ENCODE assay signal across 8 cellular contexts in genomic region chr18:44130365-44130942, GRCh38.
DNase-seq lines count a peak whose midpoint lies in the region; TF ChIP-seq lines count a peak whose summit lies in the region.

No MANE protein-coding gene starts in this region.

- POLR2A ChIA-PET in HEK293T (lab: Yijun Ruan, JAX): no interaction called here

- TF ChIP-seq POLR2A in breast epithelium (IDR thresholded peaks at IDR 0.05): no peak

- H3K9me3 ChIP-seq in DOHH2 (ENCODE audit: control insufficient read depth, insufficient read depth, low read length) (no peaks in the 10 kb centered on the region), breast epithelium (no peaks in the 10 kb centered on the region)

- H3K27me3 ChIP-seq in DOHH2 (ENCODE audit: control insufficient read depth, low read length) (no peaks in the 10 kb centered on the region), breast epithelium (no peaks in the 10 kb centered on the region)

- intact Hi-C loops in breast epithelium (cut with DNase I; ENCODE audit: low total_unique reads): no loop called here

- no peak overlapping the region for H3K4me3 ChIP-seq in DOHH2 (ENCODE audit: low read length)
- H3K4me3 ChIP-seq in breast epithelium: no peak overlapping the region

- no peaks in the 10 kb centered on the region for H3K9me2 ChIP-seq in DOHH2 (replicated peaks; ENCODE audit: control insufficient read depth, low read length)

- no peaks in the 10 kb centered on the region for H3K4me1 ChIP-seq in DOHH2 (ENCODE audit: control insufficient read depth, low read length)
- no peaks in the 10 kb centered on the region for H3K4me1 ChIP-seq in breast epithelium

- no peaks in the 10 kb centered on the region for H3K79me2 ChIP-seq in DOHH2 (ENCODE audit: control insufficient read depth, low read length)

- H3K4me2 ChIP-seq in DOHH2 (ENCODE audit: low read length): no peak overlapping the region

- H3K27ac ChIP-seq in DOHH2 (ENCODE audit: low read depth, low read length): no peak overlapping the region
- H3K27ac ChIP-seq in breast epithelium: no peak overlapping the region

- TF ChIP-seq CTCF in DOHH2 (IDR thresholded peaks at IDR 0.05; ENCODE audit: low read depth, low read length, poor library complexity, severe bottlenecking): peak; percentile 66
- peak in 2 of 3 donors; percentile 51 to 54 for TF ChIP-seq CTCF in breast epithelium (IDR thresholded peaks at IDR 0.05)

- H3K36me3 ChIP-seq in DOHH2 (ENCODE audit: control insufficient read depth, low read length) (no peaks in the 10 kb centered on the region), breast epithelium (no peaks in the 10 kb centered on the region)

- CTCF ChIA-PET in HEK293T (lab: Yijun Ruan, JAX): no interaction called here

- H4K20me1 ChIP-seq in DOHH2 (ENCODE audit: control insufficient read depth, insufficient read depth, low read depth, low read length): no peaks in the 10 kb centered on the region

- no peaks in the 10 kb centered on the region for H3F3A ChIP-seq in DOHH2 (ENCODE audit: control insufficient read depth, insufficient read depth)

- DNase-seq in HEK293T (ENCODE audit: extremely low spot score) (peak; percentile 21), NCI-H345 treated with DMSO at 0.1 percent for 48 hours (lab: John Stamatoyannopoulos, UW; ENCODE audit: unreplicated experiment) (peak; percentile 3), breast epithelium (ENCODE audit: low spot score in 2 of 2) (no peak), left kidney (ENCODE audit: low read depth, low spot score) (peak; percentile 80), NK-92 (lab: John Stamatoyannopoulos, UW; ENCODE audit: unreplicated experiment) (no peak), GOT3 (lab: John Stamatoyannopoulos, UW) (no peak)
- no peak for DNase-seq in activated T-cell treated with anti-CD3 and anti-CD28 coated beads, Interleukin-2, amount 50 U/mL, for 1 hour

TF ChIP-seq in HEK293T, 16 proteins besides CTCF, POLR2A, EP300 and RAD21:
- TF ChIP-seq FOXA1 (IDR thresholded peaks at IDR 0.05): no peak

Comparison
In these comparisons a context has a peak if more than half of its experiments do, and no peak if none do; other contexts are left out.
1. DNase-seq: peak in HEK293T (single experiment), NCI-H345 treated with DMSO at 0.1 percent for 48 hours (single experiment) and left kidney (single experiment); none in breast epithelium (0 of 2), NK-92 (single experiment), GOT3 (single experiment) and activated T-cell treated with anti-CD3 and anti-CD28 coated beads, Interleukin-2, amount 50 U/mL, for 1 hour (single experiment).